1 cellular context compared by ENCODE assay signal in genomic region chr22:41847300-41847699, GRCh38.
TF ChIP-seq lines count a peak whose summit lies in the region.

No MANE protein-coding gene starts in this region.

TF ChIP-seq in WTC11, 78 proteins besides CTCF, POLR2A, EP300 and RAD21 (continued from another document):
- no peak for TF ChIP-seq E2F1 (CRISPR knock-in tag; IDR thresholded peaks at IDR 0.05)
- TF ChIP-seq GTF2I (CRISPR knock-in tag; conservative IDR thresholded peaks at IDR 0.05) = no peak
- no peak for TF ChIP-seq ERG (CRISPR knock-in tag; IDR thresholded peaks at IDR 0.05)
- TF ChIP-seq JAZF1 (CRISPR knock-in tag; IDR thresholded peaks at IDR 0.05) = no peak
- no peak for TF ChIP-seq FOXP4 (CRISPR knock-in tag; IDR thresholded peaks at IDR 0.05)
- no peak for TF ChIP-seq ATF1 (CRISPR knock-in tag; IDR thresholded peaks at IDR 0.05)
- no peak for TF ChIP-seq NR2C2 (CRISPR knock-in tag; IDR thresholded peaks at IDR 0.05)
- TF ChIP-seq SMAD4 (CRISPR knock-in tag; IDR thresholded peaks at IDR 0.05) = no peak
- TF ChIP-seq SOX15 (CRISPR knock-in tag; IDR thresholded peaks at IDR 0.05) = no peak
